ENCODE assay signal across 8 cellular contexts in the genomic region with DNA sequence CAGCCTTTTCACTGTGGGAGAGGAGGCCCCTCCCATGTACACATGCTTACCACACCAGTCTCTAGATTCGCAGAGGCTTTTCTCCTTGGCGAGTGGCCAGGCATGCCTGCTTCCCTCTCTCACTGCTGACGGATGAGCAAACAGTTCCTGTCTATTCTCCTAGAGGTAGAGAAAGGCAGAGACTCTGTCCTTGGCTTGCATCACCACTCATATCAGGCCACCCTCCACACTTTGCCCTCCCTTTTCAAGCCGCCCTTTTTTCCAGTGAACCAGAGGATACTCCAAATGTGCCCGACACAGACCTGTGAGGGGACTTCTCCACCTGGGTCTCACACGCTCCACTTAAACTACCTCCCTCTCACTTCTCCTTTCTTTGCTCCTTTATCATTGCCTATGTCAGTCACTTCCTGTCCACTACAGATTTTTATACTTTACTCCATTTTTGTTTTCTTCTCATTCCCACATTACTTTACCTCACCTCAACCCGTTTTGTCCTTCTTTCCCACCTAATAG.
A peak's percentile ranks its signal among the peaks of the same experiment; 100 is the strongest.
DNase-seq lines count a peak whose midpoint lies in the region; ATAC-seq and TF ChIP-seq lines count a peak whose summit lies in the region.

No MANE protein-coding gene starts in this region.

- no peak for TF ChIP-seq CTCF in tibial nerve (IDR thresholded peaks at IDR 0.05)

- H3K4me1 ChIP-seq in tibial nerve = peaks cover 0 to 13% (median 0%) of the 10 kb centered on the region in 4 donors

- peak in 1 of 2 donors; percentile 37 for TF ChIP-seq EP300 in tibial nerve (IDR thresholded peaks at IDR 0.05)

- 45 to 46% methylated on average over 7 of the region's 7 CpGs for WGBS in tibial nerve, 2 donors

- no peaks in the 10 kb centered on the region for H3K9me3 ChIP-seq in tibial nerve

- no peak for TF ChIP-seq POLR2A in tibial nerve (IDR thresholded peaks at IDR 0.05)

- H3K27me3 ChIP-seq in tibial nerve = no peaks in the 10 kb centered on the region

- no peak overlapping the region for H3K4me3 ChIP-seq in tibial nerve

- DNase-seq in NCI-H2107 treated with DMSO at 0.1 percent for 48 hours (lab: John Stamatoyannopoulos, UW; ENCODE audit: unreplicated experiment) = peak; percentile 58
- DNase-seq in astrocyte of the hippocampus (ENCODE audit: low read depth, low spot score) = peak; percentile 76
- DNase-seq in kidney tubule cell (ENCODE audit: low spot score) = peak; percentile 95
- peak; percentile 71 to 72 for DNase-seq in tibial nerve (ENCODE audit: low spot score in 2 of 2)

- ATAC-seq in GM18519 (IDR thresholded peaks at IDR 0.05; ENCODE audit: low FRiP score, unreplicated experiment) (peak; percentile 70), HG02938 (IDR thresholded peaks at IDR 0.05; ENCODE audit: unreplicated experiment) (peak; percentile 83), HG02571 (IDR thresholded peaks at IDR 0.05; ENCODE audit: unreplicated experiment) (no peak), GM19455 (IDR thresholded peaks at IDR 0.05; ENCODE audit: unreplicated experiment) (no peak)

- no peak overlapping the region for H3K27ac ChIP-seq in tibial nerve

- no peaks in the 10 kb centered on the region for H3K36me3 ChIP-seq in tibial nerve

Comparison
In these comparisons a context has a peak if more than half of its experiments do, and no peak if none do; other contexts are left out.
1. ATAC-seq: peak in GM18519 (single experiment) and HG02938 (single experiment); none in HG02571 (single experiment) and GM19455 (single experiment).
2. Peak in every context shown above with its lines, with median percentiles within 50 percentile points of each other: DNase-seq.